23 cellular contexts compared by ENCODE assay signal in genomic region chr18:64707052-64707451, GRCh38.
"Had no signal": no experiment of that assay in that cellular context is flagged by ENCODE, and none has a peak within 500 bp of the region (broad histone marks: within the 10 kb centered on the region; RNA-seq: fewer than 3 reads in every experiment).

No MANE protein-coding gene starts in this region.

- ATAC-seq: activated CD4-positive, CD25-positive, alpha-beta regulatory T cell treated with anti-CD3 and anti-CD28 coated beads, Interleukin-2, amount 50 U/mL, for 24 hours; activated naive CD8-positive, alpha-beta T cell treated with anti-CD3 and anti-CD28 coated beads, Interleukin-2, amount 50 U/mL, for 24 hours; gastroesophageal sphincter; left ventricle myocardium superior; natural killer cell treated with Interleukin-12 subunit alpha and Interleukin-12 subunit beta and Interleukin-15 and Interleukin-18, amount 100 ng/mL, for 72 hours had no signal

- H3K36me3 ChIP-seq: esophagus squamous epithelium, gastroesophageal sphincter, neutrophil, ovary, prostate gland, spleen, tibial artery had no signal

- H3K27ac ChIP-seq: coronary artery, esophagus squamous epithelium, gastroesophageal sphincter, neutrophil, ovary, prostate gland, tibial artery, VCaP had no signal

- DNase-seq: activated CD4-positive, alpha-beta memory T cell treated with anti-CD3 and anti-CD28 coated beads, Interleukin-2, amount 10 ng/mL, durations not matched to agents 7 days and 5 days; activated CD4-positive, alpha-beta T cell treated with anti-CD3 and anti-CD28 coated beads, Interleukin-2, amount 10 ng/mL, durations not matched to agents 24 days and 14 days; activated effector memory CD4-positive, alpha-beta T cell treated with anti-CD3 and anti-CD28 coated beads, Interleukin-2, amount 50 U/mL, for 16 hours; activated naive CD4-positive, alpha-beta T cell treated with anti-CD3 and anti-CD28 coated beads, Interleukin-2, amount 50 U/mL, for 16 hours; activated naive CD8-positive, alpha-beta T cell treated with anti-CD3 and anti-CD28 coated beads, Interleukin-2, amount 50 U/mL, for 24 hours; cerebellar nuclear complex; endodermal cell; esophagus squamous epithelium; head of caudate nucleus; hypothalamus; left ventricle myocardium superior; ovary; spleen; stimulated activated CD4-positive, alpha-beta T cell treated with anti-CD3 and anti-CD28 coated beads, Interleukin-4, amount 100 ng/mL, for 24 hours; substantia nigra; tibial artery had no signal

- H3K9me3 ChIP-seq: esophagus squamous epithelium, gastroesophageal sphincter, neutrophil, ovary, prostate gland, spleen, tibial artery had no signal

- H3K4me1 ChIP-seq: esophagus squamous epithelium, gastroesophageal sphincter, prostate gland, spleen, tibial artery had no signal

- H3K4me3 ChIP-seq: coronary artery, esophagus squamous epithelium, gastroesophageal sphincter, ovary, prostate gland, spleen, tibial artery had no signal

- H3K27me3 ChIP-seq: esophagus squamous epithelium, gastroesophageal sphincter, neutrophil, ovary, spleen, tibial artery had no signal
